ENCODE assay signal across 8 cellular contexts in genomic region chr7:23680417-23681405, GRCh38. TPM values are rescaled to one million over a fixed set of nuclear protein-coding genes. Genes with fewer than 3 reads are reported as not detected.
DNase-seq lines count a peak whose midpoint lies in the region; ATAC-seq, FAIRE-seq and TF ChIP-seq lines count a peak whose summit lies in the region.

No MANE protein-coding gene starts in this region.

- ATAC-seq in GM18907 (IDR thresholded peaks at IDR 0.05; ENCODE audit: unreplicated experiment) (peak; percentile 48), HG03342 (IDR thresholded peaks at IDR 0.05; ENCODE audit: unreplicated experiment) (peak; percentile 42), Panc1 (peak; percentile 67), heart left ventricle (peak; percentile 68 to 80 (median 70)), pancreas (peak; percentile 81 to 85 (median 82))
- peak; percentile 58 for ATAC-seq in activated naive CD8-positive, alpha-beta T cell treated with anti-CD3 and anti-CD28 coated beads, Interleukin-2, amount 50 U/mL, for 24 hours

- DNase-seq in Panc1 (ENCODE audit: low read depth, low spot score) (no peak), heart left ventricle (peak; percentile 66 to 74 (median 69)), pancreas (peak; percentile 77 to 89 (median 80))
- peak; percentile 46 for DNase-seq in activated naive CD8-positive, alpha-beta T cell treated with anti-CD3 and anti-CD28 coated beads, Interleukin-2, amount 50 U/mL, for 24 hours

- no peaks in the 10 kb centered on the region for H3K9me3 Mint-ChIP-seq in activated naive CD8-positive, alpha-beta T cell treated with anti-CD3 and anti-CD28 coated beads, Interleukin-2, amount 50 U/mL, for 24 hours

- CTCF ChIA-PET in Panc1 (lab: Charles Lee): interaction anchor here (0.6 to 1.1 kb wide), 2 partner anchors 66 to 476 kb away, joined by 3 to 4 read pairs; no protein-coding TSS in a partner anchor

- H3K36me3 ChIP-seq in ACC112 (ENCODE audit: insufficient read depth, low read length) (no peaks in the 10 kb centered on the region), Panc1 (ENCODE audit: control insufficient read depth, insufficient read depth, low read length) (no peaks in the 10 kb centered on the region), heart left ventricle (peaks cover 0 to 5% (median 0%) of the 10 kb centered on the region in 9 donors), pancreas (no peaks in the 10 kb centered on the region), urinary bladder (ENCODE audit: insufficient read depth) (no peaks in the 10 kb centered on the region)

- no peak overlapping the region for H3K27ac ChIP-seq in ACC112 (ENCODE audit: low read depth, low read length)
- H3K27ac ChIP-seq in Panc1 (ENCODE audit: low read length): peak overlapping the region; percentile 73
- H3K27ac ChIP-seq in heart left ventricle: peak overlapping the region; percentile 53 to 86 (median 82)
- H3K27ac ChIP-seq in pancreas: peak overlapping the region; percentile 93 to 98 (median 96)
- H3K27ac ChIP-seq in urinary bladder (ENCODE audit: low read depth): peak overlapping the region; percentile 93

- no peaks in the 10 kb centered on the region for H3K36me3 Mint-ChIP-seq in activated naive CD8-positive, alpha-beta T cell treated with anti-CD3 and anti-CD28 coated beads, Interleukin-2, amount 50 U/mL, for 24 hours (ENCODE audit: low read depth)

- intact Hi-C loops in Panc1 (cut with micrococcal nuclease; ENCODE audit: unreplicated experiment) (no loop called here), heart left ventricle (cut with DNase I) (loop anchor here in 9 of 10 donors (1.0 to 5.0 kb wide), 5 partner anchors 82 to 148 kb away; partner anchors contain the start of gene CCDC126 (in 7 of the 9)), pancreas (cut with DNase I) (no loop called here)

- peak overlapping the region; percentile 86 for H3K4me3 Mint-ChIP-seq in activated naive CD8-positive, alpha-beta T cell treated with anti-CD3 and anti-CD28 coated beads, Interleukin-2, amount 50 U/mL, for 24 hours

- BruUV-seq in Panc1 (replicated peaks; lab: Mats Ljungman, UMichigan): no TSS peak

- in situ Hi-C loops in Panc1 (cut with HindIII; ENCODE audit: low pct_unique_long_range_greater_than_20kb, low sequenced_read_pairs): no loop called here

- H3K4me1 ChIP-seq in ACC112 (ENCODE audit: control insufficient read depth, insufficient read depth, low read length, unreplicated experiment) (no peaks in the 10 kb centered on the region), Panc1 (ENCODE audit: control insufficient read depth, insufficient read depth, low read length) (peaks cover 10% of the 10 kb centered on the region), heart left ventricle (peaks cover 0 to 19% (median 7%) of the 10 kb centered on the region in 12 donors), pancreas (peaks cover 5 to 26% (median 21%) of the 10 kb centered on the region in 3 donors), urinary bladder (ENCODE audit: insufficient read depth) (peaks cover 2% of the 10 kb centered on the region)

- H3K27me3 ChIP-seq in ACC112 (ENCODE audit: insufficient read depth, low read length) (no peaks in the 10 kb centered on the region), Panc1 (ENCODE audit: control insufficient read depth, insufficient read depth, low read length) (no peaks in the 10 kb centered on the region), heart left ventricle (no peaks in the 10 kb centered on the region), pancreas (no peaks in the 10 kb centered on the region)

- no peak for TF ChIP-seq POLR2A in heart left ventricle (IDR thresholded peaks at IDR 0.05)

- H3K27ac Mint-ChIP-seq in activated naive CD8-positive, alpha-beta T cell treated with anti-CD3 and anti-CD28 coated beads, Interleukin-2, amount 50 U/mL, for 24 hours: peak overlapping the region; percentile 67

- H3K9me3 ChIP-seq in Panc1 (ENCODE audit: control insufficient read depth, insufficient read depth, low read depth, low read length): no peaks in the 10 kb centered on the region
- H3K9me3 ChIP-seq in heart left ventricle: no peaks in the 10 kb centered on the region
- H3K9me3 ChIP-seq in pancreas: no peaks in the 10 kb centered on the region

- POLR2A ChIA-PET in Panc1 (lab: Charles Lee): no interaction called here

- H3K4me3 ChIP-seq in ACC112 (ENCODE audit: low read depth, low read length) (peak overlapping the region; percentile 99), Panc1 (ENCODE audit: low read depth in 2 of 2, low read length in 2 of 2) (peak overlapping the region; percentile 67 to 70), heart left ventricle (peak overlapping the region; percentile 60 to 96 (median 84)), pancreas (peak overlapping the region; percentile 72 to 88 (median 77)), urinary bladder (ENCODE audit: low read depth, low read length) (peak overlapping the region; percentile 96)

- 6% methylated on average over 40 to 42 of the region's 42 CpGs for WGBS in heart left ventricle, 4 donors
- WGBS in pancreas, 2 donors: 1 to 2% methylated on average over 42 of the region's 42 CpGs
- WGBS in urinary bladder: 7% methylated on average over 42 of the region's 42 CpGs

- H3K79me2 ChIP-seq in ACC112 (ENCODE audit: control insufficient read depth, insufficient read depth, low read length, unreplicated experiment): no peaks in the 10 kb centered on the region

- TF ChIP-seq CTCF in Panc1 (IDR thresholded peaks at IDR 0.05): no peak
- no peak for TF ChIP-seq CTCF in heart left ventricle (IDR thresholded peaks at IDR 0.05)
- no peak for TF ChIP-seq CTCF in pancreas (IDR thresholded peaks at IDR 0.05)

- peaks cover 16% of the 10 kb centered on the region for H3K4me1 Mint-ChIP-seq in activated naive CD8-positive, alpha-beta T cell treated with anti-CD3 and anti-CD28 coated beads, Interleukin-2, amount 50 U/mL, for 24 hours

- no peak for FAIRE-seq in pancreas (lab: Jason Lieb, UNC)

- peak overlapping the region; percentile 97 for H2AFZ ChIP-seq in ACC112 (ENCODE audit: low read length, unreplicated experiment)

- H3K27me3 Mint-ChIP-seq in activated naive CD8-positive, alpha-beta T cell treated with anti-CD3 and anti-CD28 coated beads, Interleukin-2, amount 50 U/mL, for 24 hours: no peaks in the 10 kb centered on the region

RNA-seq across cellular contexts. Expression of gene FAM221A, which starts 0.7 kb away (rescaled TPM):
- total RNA-seq in Panc1 (2021; ENCODE audit: unreplicated experiment) (8.4 TPM), heart left ventricle (1 to 10 TPM; 2.7 to 6.7 (median 3.4) TPM), pancreas (10 to 100 TPM in 5 of 6 donors, 1 to 10 TPM in 1; 9.7 to 14.8 (median 12.2) TPM), urinary bladder (4.3 TPM)
- 8.5 TPM for polyA plus RNA-seq in Panc1 (2012; ENCODE audit: insufficient read length)
- polyA plus RNA-seq in heart left ventricle (1 to 10 TPM; 2.6 to 6.1 TPM), pancreas (10 to 100 TPM; 13.0 to 14.5 TPM), urinary bladder (7.7 TPM)

RNA-seq across cellular contexts. Expression of gene STK31, which starts 29.3 kb away (rescaled TPM):
- total RNA-seq in Panc1 (2021; ENCODE audit: unreplicated experiment): 1.0 TPM
- 0.80 TPM for polyA plus RNA-seq in Panc1 (2012; ENCODE audit: insufficient read length)
- under 1 TPM in 5 of 9 donors, not detected in 4; 0.11 to 0.84 (median 0.23) TPM for total RNA-seq in heart left ventricle
- under 1 TPM in 1 of 2 donors, not detected in 1; 0.15 TPM for polyA plus RNA-seq in heart left ventricle
- total RNA-seq in pancreas: under 1 TPM; 0.28 to 0.81 (median 0.68) TPM
- 1 to 10 TPM in 1 of 2 donors, under 1 TPM in 1; 0.95 to 1.2 TPM for polyA plus RNA-seq in pancreas
- total RNA-seq in urinary bladder: 0.90 TPM
- polyA plus RNA-seq in urinary bladder: 0.06 TPM

Comparison
In these comparisons a context has a peak if more than half of its experiments do, and no peak if none do; other contexts are left out.
1. intact Hi-C loops: an anchor here in heart left ventricle (1.0 to 5.0 kb wide); none called in Panc1 and pancreas.